19 cellular contexts compared by ENCODE assay signal in genomic region chr15:63794271-63794670, GRCh38.
"Had no signal": no experiment of that assay in that cellular context is flagged by ENCODE, and none has a peak within 500 bp of the region (broad histone marks: within the 10 kb centered on the region; RNA-seq: fewer than 3 reads in every experiment).

No MANE protein-coding gene starts in this region.

- H3K27me3 Mint-ChIP-seq: activated naive CD8-positive, alpha-beta T cell treated with anti-CD3 and anti-CD28 coated beads, Interleukin-2, amount 10 ng/mL, durations not matched to agents 7 days and 5 days had no signal

- DNase-seq: activated CD4-positive, alpha-beta T cell treated with anti-CD3 and anti-CD28 coated beads, Interleukin-2, amount 50 U/mL, for 48 hours; activated CD4-positive, CD25-positive, alpha-beta regulatory T cell treated with anti-CD3 and anti-CD28 coated beads, Interleukin-2, amount 50 U/mL, for 72 hours; activated effector memory CD4-positive, alpha-beta T cell treated with anti-CD3 and anti-CD28 coated beads, Interleukin-2, amount 50 U/mL, for 16 hours; activated naive CD8-positive, alpha-beta T cell treated with anti-CD3 and anti-CD28 coated beads, Interleukin-2, amount 10 ng/mL, durations not matched to agents 7 days and 5 days; activated T-cell treated with anti-CD3 and anti-CD28 coated beads, Interleukin-2, amount 50 U/mL, for 48 hours; amygdala; cerebellar nuclear complex; head of caudate nucleus; hypothalamus; left ventricle myocardium inferior; nephron progenitor cell; right cardiac atrium; stimulated activated CD4-positive, alpha-beta T cell treated with anti-CD3 and anti-CD28 coated beads, Interleukin-12 subunit alpha, Interleukin-12 subunit beta, amount 100 ng/mL, for 4 hours; stimulated activated CD4-positive, alpha-beta T cell treated with anti-CD3 and anti-CD28 coated beads, Interleukin-4, amount 100 ng/mL, for 4 hours; transverse colon; uterus; WERI-Rb-1 had no signal

- H3K27ac Mint-ChIP-seq: activated naive CD8-positive, alpha-beta T cell treated with anti-CD3 and anti-CD28 coated beads, Interleukin-2, amount 10 ng/mL, durations not matched to agents 7 days and 5 days; nephron progenitor cell; T-helper 2 cell treated with Interferon-gamma antibody and Interleukin-4, amounts not matched to agents 5 μg/mL and 100 μg/mL, for 36 hours had no signal

- ATAC-seq: gastroesophageal sphincter, right cardiac atrium had no signal

- H3K4me3 Mint-ChIP-seq: activated naive CD8-positive, alpha-beta T cell treated with anti-CD3 and anti-CD28 coated beads, Interleukin-2, amount 10 ng/mL, durations not matched to agents 7 days and 5 days; nephron progenitor cell; T-helper 2 cell treated with Interferon-gamma antibody and Interleukin-4, amounts not matched to agents 5 μg/mL and 100 μg/mL, for 36 hours had no signal
